ENCODE assay signal across 1 cellular context in genomic region chr12:1842905-1843640, GRCh38.
A peak's percentile ranks its signal among the peaks of the same experiment; 100 is the strongest.
TF ChIP-seq lines count a peak whose summit lies in the region.

No MANE protein-coding gene starts in this region.

TF ChIP-seq in H1, 55 proteins besides CTCF, POLR2A, EP300 and RAD21:
- TF ChIP-seq JUN (IDR thresholded peaks at IDR 0.05; ENCODE audit: low read depth, low read length) (no peak), KDM1A (IDR thresholded peaks at IDR 0.05; ENCODE audit: borderline replicate concordance, low read length) (peak; percentile 57; the same call in 1 of the 2 replicates)
